In genomic region chr7:130669051-130669700, GRCh38 we compare ENCODE assay signal across 8 cellular contexts. TPM values are rescaled to one million over a fixed set of nuclear protein-coding genes. Genes with fewer than 3 reads are reported as not detected.
DNase-seq lines count a peak whose midpoint lies in the region; ATAC-seq and TF ChIP-seq lines count a peak whose summit lies in the region.

No MANE protein-coding gene starts in this region.

- peaks cover 27% of the 10 kb centered on the region for H3K4me1 Mint-ChIP-seq in HFFc6 (ENCODE audit: low read depth)

- H3K27me3 Mint-ChIP-seq in HFFc6 (ENCODE audit: insufficient read depth), result no peaks in the 10 kb centered on the region; the same call in 1 of the 2 replicates

- peak overlapping the region; percentile 58 for H3K27ac Mint-ChIP-seq in HFFc6

- DNase-seq in NCI-H510A treated with DMSO at 0.1 percent for 48 hours (lab: John Stamatoyannopoulos, UW), result peak; percentile 30
- no peak for DNase-seq in NCI-H510A (lab: John Stamatoyannopoulos, UW)
- no peak for DNase-seq in HFFc6
- peak; percentile 9 for DNase-seq in NCI-H460 (ENCODE audit: extremely low read depth, low read depth)
- peak; percentile 31 for DNase-seq in cerebellar cortex (ENCODE audit: low spot score)
- DNase-seq in medulla oblongata (ENCODE audit: extremely low spot score), result peak; percentile 43
- DNase-seq in upper lobe of left lung, result no peak
- no peak for DNase-seq in stimulated activated CD4-positive, alpha-beta T cell treated with anti-CD3 and anti-CD28 coated beads, Interleukin-15, amount 100 ng/mL, for 24 hours

- peak in 1 of 2 donors; percentile 60 for ATAC-seq in upper lobe of left lung (ENCODE audit: low FRiP score in 2 of 2)

- H3K4me3 Mint-ChIP-seq in HFFc6, result peak overlapping the region; percentile 91

- TF ChIP-seq CTCF in HFFc6 (IDR thresholded peaks at IDR 0.05), result no peak
- no peak for TF ChIP-seq CTCF in upper lobe of left lung (IDR thresholded peaks at IDR 0.05)

- peak overlapping the region; percentile 41 to 93 (median 90) for H3K4me3 ChIP-seq in upper lobe of left lung

- H3K27ac ChIP-seq in upper lobe of left lung, result peak overlapping the region; percentile 76 to 91 (median 78)

- no peaks in the 10 kb centered on the region for H3K9me3 Mint-ChIP-seq in HFFc6

- no peak for TF ChIP-seq POLR2A in upper lobe of left lung (IDR thresholded peaks at IDR 0.05)

- peaks cover 2% of the 10 kb centered on the region; the same call in 1 of the 2 replicates for H3K36me3 Mint-ChIP-seq in HFFc6 (ENCODE audit: low read depth)

- H3K4me1 ChIP-seq in upper lobe of left lung, result peaks cover 6 to 13% (median 8%) of the 10 kb centered on the region in 4 donors

- H3K36me3 ChIP-seq in upper lobe of left lung, result no peaks in the 10 kb centered on the region

- H3K27me3 ChIP-seq in upper lobe of left lung, result no peaks in the 10 kb centered on the region

- no peaks in the 10 kb centered on the region for H3K9me3 ChIP-seq in upper lobe of left lung

- WGBS in upper lobe of left lung, 2 donors, result 6 to 10% methylated on average over 13 to 16 of the region's 16 CpGs

- TF ChIP-seq EP300 in upper lobe of left lung (IDR thresholded peaks at IDR 0.05), result no peak

RNA-seq across cellular contexts. Expression of gene COPG2, which starts 0.6 kb away (rescaled TPM):
- 10 to 100 TPM; 20.2 to 25.4 (median 23.9) TPM for total RNA-seq in HFFc6 (2021; fragmentation: NEBNext Ultra II Directional; extraction: Animal tissue kit (Norgen Biotek cat#: 25700))
- total RNA-seq in NCI-H460 (2014; rRNA removed; shearing (Covaris generic)), result 26.7 and 31.9 TPM in 2 replicates
- polyA plus RNA-seq in NCI-H460 (2014; cell fraction: nucleus; rRNA removed), result 20.5 and 28.9 TPM in 2 replicates
- 10 to 100 TPM in 4 of 6 donors, 1 to 10 TPM in 2; 8.4 to 18.7 (median 13.9) TPM for total RNA-seq in upper lobe of left lung

RNA-seq across cellular contexts. Expression of gene TSGA13, which starts 17.2 kb away (rescaled TPM):
- total RNA-seq in HFFc6 (2021; fragmentation: NEBNext Ultra II Directional; extraction: Animal tissue kit (Norgen Biotek cat#: 25700)), result not detected
- total RNA-seq in NCI-H460 (2014; rRNA removed; shearing (Covaris generic)), result not detected in 2 replicates
- polyA plus RNA-seq in NCI-H460 (2014; cell fraction: nucleus; rRNA removed), result not detected in 2 replicates
- not detected for total RNA-seq in upper lobe of left lung

Comparison
In these comparisons a context has a peak if more than half of its experiments do, and no peak if none do; other contexts are left out.
1. DNase-seq: peak in NCI-H510A treated with DMSO at 0.1 percent for 48 hours (single experiment), NCI-H460 (single experiment), cerebellar cortex (single experiment) and medulla oblongata (single experiment); none in NCI-H510A (single experiment), HFFc6 (single experiment), upper lobe of left lung (0 of 2) and stimulated activated CD4-positive, alpha-beta T cell treated with anti-CD3 and anti-CD28 coated beads, Interleukin-15, amount 100 ng/mL, for 24 hours (single experiment).